Comparison of ENCODE assay signal across 19 cellular contexts in genomic region chr10:117994771-117995170, GRCh38.
"Had no signal": no experiment of that assay in that cellular context is flagged by ENCODE, and none has a peak within 500 bp of the region (broad histone marks: within the 10 kb centered on the region; RNA-seq: fewer than 3 reads in every experiment).

No MANE protein-coding gene starts in this region.

- DNase-seq: KBM-7, MG63, NCI-H1092, NCI-H1105 treated with DMSO at 0.1 percent for 48 hours, NCI-H1417 treated with DMSO at 0.1 percent for 48 hours, NCI-H146, NCI-H1694 treated with DMSO at 0.1 percent for 48 hours, NCI-H1930, NCI-H2081, NCI-H2107, NCI-H2227 treated with DMSO at 0.1 percent for 48 hours, NCI-H524, NCI-H526 treated with DMSO at 0.1 percent for 48 hours, NCI-H774, Right ventricle myocardium superior, RPMI8226, SK-N-SH, SW 1271, T-cell had no signal

- ATAC-seq: T-cell had no signal

- H3K27me3 ChIP-seq: MG63 had no signal

- H3K27me3 Mint-ChIP-seq: T-cell had no signal

- H3K4me3 Mint-ChIP-seq: T-cell had no signal

- H3K4me1 Mint-ChIP-seq: T-cell had no signal

- H3K4me2 ChIP-seq: SK-N-SH had no signal

- H3K4me3 ChIP-seq: MG63 had no signal

- H3K9me3 ChIP-seq: MG63, SK-N-SH had no signal

- H3K27ac Mint-ChIP-seq: T-cell had no signal

- H3K9me3 Mint-ChIP-seq: T-cell had no signal

- H3K9me2 ChIP-seq: SK-N-SH had no signal
